Comparison of ENCODE assay signal across 3 cellular contexts in the genomic region with DNA sequence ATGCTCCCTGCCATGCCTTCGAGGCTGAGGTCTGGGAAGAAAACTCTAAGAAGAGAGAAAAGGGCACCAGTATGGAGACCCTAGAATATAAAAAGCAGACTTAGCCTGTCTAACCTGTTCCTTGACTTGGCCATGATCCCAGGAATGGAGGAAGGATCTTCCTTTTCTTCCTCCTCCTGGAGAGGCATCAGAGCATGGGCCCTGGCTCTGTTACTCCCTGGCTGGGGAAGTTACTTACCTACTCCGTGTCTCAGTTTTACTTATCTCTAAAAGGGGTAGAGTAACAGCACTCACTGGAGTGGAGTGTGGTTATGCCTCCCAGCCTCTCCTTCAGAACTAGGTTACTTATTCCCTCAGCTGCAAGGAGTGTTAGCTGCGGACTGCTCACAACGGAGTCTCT.
TF ChIP-seq lines count a peak whose summit lies in the region.

No MANE protein-coding gene starts in this region.

TF ChIP-seq in K562, 482 proteins besides CTCF, POLR2A, EP300 and RAD21 (continues in another document):
- TF ChIP-seq, protein P1, sequence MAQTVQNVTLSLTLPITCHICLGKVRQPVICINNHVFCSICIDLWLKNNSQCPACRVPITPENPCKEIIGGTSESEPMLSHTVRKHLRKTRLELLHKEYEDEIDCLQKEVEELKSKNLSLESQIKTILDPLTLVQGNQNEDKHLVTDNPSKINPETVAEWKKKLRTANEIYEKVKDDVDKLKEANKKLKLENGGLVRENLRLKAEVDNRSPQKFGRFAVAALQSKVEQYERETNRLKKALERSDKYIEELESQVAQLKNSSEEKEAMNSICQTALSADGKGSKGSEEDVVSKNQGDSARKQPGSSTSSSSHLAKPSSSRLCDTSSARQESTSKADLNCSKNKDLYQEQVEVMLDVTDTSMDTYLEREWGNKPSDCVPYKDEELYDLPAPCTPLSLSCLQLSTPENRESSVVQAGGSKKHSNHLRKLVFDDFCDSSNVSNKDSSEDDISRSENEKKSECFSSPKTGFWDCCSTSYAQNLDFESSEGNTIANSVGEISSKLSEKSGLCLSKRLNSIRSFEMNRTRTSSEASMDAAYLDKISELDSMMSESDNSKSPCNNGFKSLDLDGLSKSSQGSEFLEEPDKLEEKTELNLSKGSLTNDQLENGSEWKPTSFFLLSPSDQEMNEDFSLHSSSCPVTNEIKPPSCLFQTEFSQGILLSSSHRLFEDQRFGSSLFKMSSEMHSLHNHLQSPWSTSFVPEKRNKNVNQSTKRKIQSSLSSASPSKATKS (CRISPR knock-in tag; IDR thresholded peaks at IDR 0.05), result no peak
- no peak for TF ChIP-seq KDM4B (IDR thresholded peaks at IDR 0.05; ENCODE audit: borderline replicate concordance in 2 of 2, low read depth in 1 of 2)
- TF ChIP-seq HDAC6 (IDR thresholded peaks at IDR 0.05; ENCODE audit: low read depth, low read length), result no peak
- TF ChIP-seq KDM1A (IDR thresholded peaks at IDR 0.05), result peak in 1 of 2 experiments; percentile 22; a peak in 1 of 4 replicates
- TF ChIP-seq DACH1 (IDR thresholded peaks at IDR 0.05; ENCODE audit: partially characterized antibody), result no peak
- TF ChIP-seq RBM25 (IDR thresholded peaks at IDR 0.05; ENCODE audit: low read depth, low read length, severe bottlenecking), result peak; percentile 74

TF ChIP-seq in WTC11, 78 proteins besides CTCF, POLR2A, EP300 and RAD21 (continued from another document):
- TF ChIP-seq OVOL2 (CRISPR knock-in tag; IDR thresholded peaks at IDR 0.05; ENCODE audit: borderline replicate concordance), result no peak
- no peak for TF ChIP-seq FOXK1 (CRISPR knock-in tag; IDR thresholded peaks at IDR 0.05)
- no peak for TF ChIP-seq CDX4 (CRISPR knock-in tag; IDR thresholded peaks at IDR 0.05; ENCODE audit: borderline replicate concordance)
- no peak for TF ChIP-seq ATF1 (CRISPR knock-in tag; IDR thresholded peaks at IDR 0.05)
- TF ChIP-seq ZNF219 (CRISPR knock-in tag; IDR thresholded peaks at IDR 0.05; ENCODE audit: borderline replicate concordance), result no peak
- TF ChIP-seq, protein P2, sequence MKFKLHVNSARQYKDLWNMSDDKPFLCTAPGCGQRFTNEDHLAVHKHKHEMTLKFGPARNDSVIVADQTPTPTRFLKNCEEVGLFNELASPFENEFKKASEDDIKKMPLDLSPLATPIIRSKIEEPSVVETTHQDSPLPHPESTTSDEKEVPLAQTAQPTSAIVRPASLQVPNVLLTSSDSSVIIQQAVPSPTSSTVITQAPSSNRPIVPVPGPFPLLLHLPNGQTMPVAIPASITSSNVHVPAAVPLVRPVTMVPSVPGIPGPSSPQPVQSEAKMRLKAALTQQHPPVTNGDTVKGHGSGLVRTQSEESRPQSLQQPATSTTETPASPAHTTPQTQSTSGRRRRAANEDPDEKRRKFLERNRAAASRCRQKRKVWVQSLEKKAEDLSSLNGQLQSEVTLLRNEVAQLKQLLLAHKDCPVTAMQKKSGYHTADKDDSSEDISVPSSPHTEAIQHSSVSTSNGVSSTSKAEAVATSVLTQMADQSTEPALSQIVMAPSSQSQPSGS (CRISPR knock-in tag; IDR thresholded peaks at IDR 0.05; ENCODE audit: borderline replicate concordance, low read depth), result no peak
- TF ChIP-seq TCF7 (CRISPR knock-in tag; IDR thresholded peaks at IDR 0.05; ENCODE audit: low read depth), result no peak
- TF ChIP-seq ZNF532 (CRISPR knock-in tag; IDR thresholded peaks at IDR 0.05; ENCODE audit: borderline replicate concordance), result no peak
- TF ChIP-seq, protein P3, sequence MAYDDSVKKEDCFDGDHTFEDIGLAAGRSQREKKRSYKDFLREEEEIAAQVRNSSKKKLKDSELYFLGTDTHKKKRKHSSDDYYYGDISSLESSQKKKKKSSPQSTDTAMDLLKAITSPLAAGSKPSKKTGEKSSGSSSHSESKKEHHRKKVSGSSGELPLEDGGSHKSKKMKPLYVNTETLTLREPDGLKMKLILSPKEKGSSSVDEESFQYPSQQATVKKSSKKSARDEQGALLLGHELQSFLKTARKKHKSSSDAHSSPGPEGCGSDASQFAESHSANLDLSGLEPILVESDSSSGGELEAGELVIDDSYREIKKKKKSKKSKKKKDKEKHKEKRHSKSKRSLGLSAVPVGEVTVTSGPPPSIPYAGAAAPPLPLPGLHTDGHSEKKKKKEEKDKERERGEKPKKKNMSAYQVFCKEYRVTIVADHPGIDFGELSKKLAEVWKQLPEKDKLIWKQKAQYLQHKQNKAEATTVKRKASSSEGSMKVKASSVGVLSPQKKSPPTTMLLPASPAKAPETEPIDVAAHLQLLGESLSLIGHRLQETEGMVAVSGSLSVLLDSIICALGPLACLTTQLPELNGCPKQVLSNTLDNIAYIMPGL (CRISPR knock-in tag; IDR thresholded peaks at IDR 0.05), result no peak
- TF ChIP-seq ZNF396 (CRISPR knock-in tag; IDR thresholded peaks at IDR 0.05; ENCODE audit: borderline replicate concordance), result no peak
- TF ChIP-seq, protein P4, sequence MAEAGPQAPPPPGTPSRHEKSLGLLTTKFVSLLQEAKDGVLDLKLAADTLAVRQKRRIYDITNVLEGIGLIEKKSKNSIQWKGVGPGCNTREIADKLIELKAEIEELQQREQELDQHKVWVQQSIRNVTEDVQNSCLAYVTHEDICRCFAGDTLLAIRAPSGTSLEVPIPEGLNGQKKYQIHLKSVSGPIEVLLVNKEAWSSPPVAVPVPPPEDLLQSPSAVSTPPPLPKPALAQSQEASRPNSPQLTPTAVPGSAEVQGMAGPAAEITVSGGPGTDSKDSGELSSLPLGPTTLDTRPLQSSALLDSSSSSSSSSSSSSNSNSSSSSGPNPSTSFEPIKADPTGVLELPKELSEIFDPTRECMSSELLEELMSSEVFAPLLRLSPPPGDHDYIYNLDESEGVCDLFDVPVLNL (CRISPR knock-in tag; IDR thresholded peaks at IDR 0.05; ENCODE audit: borderline replicate concordance, low read depth), result no peak
TF ChIP-seq in WTC11: peak in this region for 0.

TF ChIP-seq in GM12891, 5 proteins besides CTCF, POLR2A, EP300 and RAD21 (continued from another document):
- no peak for TF ChIP-seq PAX5 (IDR thresholded peaks at IDR 0.05; ENCODE audit: insufficient read depth, low read length, severe bottlenecking)
- no peak for TF ChIP-seq POU2F2 (IDR thresholded peaks at IDR 0.05; ENCODE audit: low read depth, low read length)
- no peak for TF ChIP-seq TAF1 (IDR thresholded peaks at IDR 0.05; ENCODE audit: low read depth, low read length)
- TF ChIP-seq SPI1 (IDR thresholded peaks at IDR 0.05; ENCODE audit: low read depth, low read length), result no peak
